9 cellular contexts compared by ENCODE assay signal in genomic region chr15:82530606-82531379, GRCh38. TPM values are rescaled to one million over a fixed set of nuclear protein-coding genes. Genes with fewer than 3 reads are reported as not detected.
DNase-seq lines count a peak whose midpoint lies in the region; ATAC-seq and FAIRE-seq lines count a peak whose summit lies in the region.
"Had no signal": no experiment of that assay in that cellular context is flagged by ENCODE, and none has a peak within 500 bp of the region (broad histone marks: within the 10 kb centered on the region; RNA-seq: fewer than 3 reads in every experiment).

No MANE protein-coding gene starts in this region.

- H3K36me3 ChIP-seq in iPS-18a (ENCODE audit: control insufficient read depth, low read depth, low read length), result peaks cover 16% of the 10 kb centered on the region

- no peaks in the 10 kb centered on the region for H3K27me3 ChIP-seq in iPS-18a (ENCODE audit: control insufficient read depth, insufficient read depth, low read length)

- ATAC-seq in HG02610 (IDR thresholded peaks at IDR 0.05; ENCODE audit: unreplicated experiment), result peak; percentile 81

- peak overlapping the region; percentile 29 for H3K4me3 ChIP-seq in iPS-18a (ENCODE audit: low read length)

- H3K27ac ChIP-seq in iPS-18a (ENCODE audit: low read length), result no peak overlapping the region

- DNase-seq in G401 (ENCODE audit: low spot score) (peak; percentile 80), RCC 7860 (ENCODE audit: low spot score) (peak; percentile 74), amniotic epithelial cell (ENCODE audit: low read depth) (peak; percentile 49), nucleus accumbens (lab: John Stamatoyannopoulos, UW) (no peak), AML-193 (lab: John Stamatoyannopoulos, UW) (no peak)
- DNase-seq in stimulated activated CD4-positive, alpha-beta T cell treated with anti-CD3 and anti-CD28 coated beads, Interleukin-15, amount 100 ng/mL, for 1 hour (ENCODE audit: low read depth in 1 of 2, low spot score in 1 of 2), result peak; percentile 43 to 48

- in situ Hi-C loops in G401 (cut with HindIII; ENCODE audit: low sequenced_read_pairs), result no loop called here

- H3K9ac ChIP-seq in iPS-18a (ENCODE audit: low read length), result no peak overlapping the region

- no peaks in the 10 kb centered on the region for H3K9me3 ChIP-seq in iPS-18a (ENCODE audit: control insufficient read depth, low read depth, low read length)

- H3K4me1 ChIP-seq in iPS-18a (ENCODE audit: control insufficient read depth, low read depth, low read length), result no peaks in the 10 kb centered on the region

- no peak for FAIRE-seq in RCC 7860 (lab: Jason Lieb, UNC)
- FAIRE-seq: endometrium had no signal

RNA-seq across cellular contexts. Expression of gene RPS17, which starts 9.5 kb away (rescaled TPM):
- total RNA-seq in G401 (2014; rRNA removed; shearing (Covaris generic)), result 4,982 and 6,687 TPM in 2 replicates

Comparison
In these comparisons a context has a peak if more than half of its experiments do, and no peak if none do; other contexts are left out.
1. DNase-seq: peak in G401 (single experiment), RCC 7860 (single experiment), amniotic epithelial cell (single experiment) and stimulated activated CD4-positive, alpha-beta T cell treated with anti-CD3 and anti-CD28 coated beads, Interleukin-15, amount 100 ng/mL, for 1 hour (2 of 2); none in nucleus accumbens (0 of 56) and AML-193 (0 of 2).